Comparison of ENCODE assay signal across 2 cellular contexts in the genomic region with DNA sequence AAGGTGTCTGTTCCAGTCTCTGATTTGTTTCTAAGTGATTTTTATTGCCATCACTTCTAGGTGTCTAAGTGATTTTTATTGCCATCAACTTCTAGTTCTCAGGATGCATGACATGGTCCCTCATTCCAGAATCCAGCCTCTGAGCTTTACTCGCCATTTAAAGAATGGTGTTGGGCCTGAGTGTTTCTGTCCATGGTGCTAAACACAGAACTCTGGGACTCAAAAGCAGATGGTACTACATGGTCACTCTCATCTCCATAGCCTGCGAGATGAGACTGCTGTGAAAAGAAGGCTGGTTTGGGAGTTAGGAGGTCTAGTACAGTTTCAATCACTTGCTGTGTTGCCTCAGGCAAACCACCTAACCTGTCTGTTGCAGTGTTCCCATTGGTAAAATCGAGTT.
TF ChIP-seq lines count a peak whose summit lies in the region.

No MANE protein-coding gene starts in this region.

TF ChIP-seq in SK-N-SH, 30 proteins besides CTCF, POLR2A, EP300 and RAD21 (continued from another document):
- TF ChIP-seq USF1 (IDR thresholded peaks at IDR 0.05; ENCODE audit: borderline replicate concordance, low read depth), result no peak
- no peak for TF ChIP-seq MXI1 (IDR thresholded peaks at IDR 0.05; ENCODE audit: low read depth, low read length)
- no peak for TF ChIP-seq GABPA (IDR thresholded peaks at IDR 0.05; ENCODE audit: low read depth)
- no peak for TF ChIP-seq SMC3 (IDR thresholded peaks at IDR 0.05; ENCODE audit: low read depth, low read length)
- no peak for TF ChIP-seq RCOR1 (IDR thresholded peaks at IDR 0.05; ENCODE audit: low read length)
- TF ChIP-seq, protein P1, sequence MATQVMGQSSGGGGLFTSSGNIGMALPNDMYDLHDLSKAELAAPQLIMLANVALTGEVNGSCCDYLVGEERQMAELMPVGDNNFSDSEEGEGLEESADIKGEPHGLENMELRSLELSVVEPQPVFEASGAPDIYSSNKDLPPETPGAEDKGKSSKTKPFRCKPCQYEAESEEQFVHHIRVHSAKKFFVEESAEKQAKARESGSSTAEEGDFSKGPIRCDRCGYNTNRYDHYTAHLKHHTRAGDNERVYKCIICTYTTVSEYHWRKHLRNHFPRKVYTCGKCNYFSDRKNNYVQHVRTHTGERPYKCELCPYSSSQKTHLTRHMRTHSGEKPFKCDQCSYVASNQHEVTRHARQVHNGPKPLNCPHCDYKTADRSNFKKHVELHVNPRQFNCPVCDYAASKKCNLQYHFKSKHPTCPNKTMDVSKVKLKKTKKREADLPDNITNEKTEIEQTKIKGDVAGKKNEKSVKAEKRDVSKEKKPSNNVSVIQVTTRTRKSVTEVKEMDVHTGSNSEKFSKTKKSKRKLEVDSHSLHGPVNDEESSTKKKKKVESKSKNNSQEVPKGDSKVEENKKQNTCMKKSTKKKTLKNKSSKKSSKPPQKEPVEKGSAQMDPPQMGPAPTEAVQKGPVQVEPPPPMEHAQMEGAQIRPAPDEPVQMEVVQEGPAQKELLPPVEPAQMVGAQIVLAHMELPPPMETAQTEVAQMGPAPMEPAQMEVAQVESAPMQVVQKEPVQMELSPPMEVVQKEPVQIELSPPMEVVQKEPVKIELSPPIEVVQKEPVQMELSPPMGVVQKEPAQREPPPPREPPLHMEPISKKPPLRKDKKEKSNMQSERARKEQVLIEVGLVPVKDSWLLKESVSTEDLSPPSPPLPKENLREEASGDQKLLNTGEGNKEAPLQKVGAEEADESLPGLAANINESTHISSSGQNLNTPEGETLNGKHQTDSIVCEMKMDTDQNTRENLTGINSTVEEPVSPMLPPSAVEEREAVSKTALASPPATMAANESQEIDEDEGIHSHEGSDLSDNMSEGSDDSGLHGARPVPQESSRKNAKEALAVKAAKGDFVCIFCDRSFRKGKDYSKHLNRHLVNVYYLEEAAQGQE (IDR thresholded peaks at IDR 0.05; ENCODE audit: low read depth, low read length), result peak; percentile 51; the same call in 1 of the 2 replicates
- TF ChIP-seq YY1 (IDR thresholded peaks at IDR 0.05; ENCODE audit: low read depth), result no peak
- TF ChIP-seq FOXJ3 (CRISPR knock-in tag; IDR thresholded peaks at IDR 0.05), result no peak

TF ChIP-seq in SK-N-SH treated with all-trans-retinoic acid at 6 μM for 48 hours, 23 proteins besides CTCF, POLR2A, EP300 and RAD21 (continued from another document):
- TF ChIP-seq, protein P2, sequence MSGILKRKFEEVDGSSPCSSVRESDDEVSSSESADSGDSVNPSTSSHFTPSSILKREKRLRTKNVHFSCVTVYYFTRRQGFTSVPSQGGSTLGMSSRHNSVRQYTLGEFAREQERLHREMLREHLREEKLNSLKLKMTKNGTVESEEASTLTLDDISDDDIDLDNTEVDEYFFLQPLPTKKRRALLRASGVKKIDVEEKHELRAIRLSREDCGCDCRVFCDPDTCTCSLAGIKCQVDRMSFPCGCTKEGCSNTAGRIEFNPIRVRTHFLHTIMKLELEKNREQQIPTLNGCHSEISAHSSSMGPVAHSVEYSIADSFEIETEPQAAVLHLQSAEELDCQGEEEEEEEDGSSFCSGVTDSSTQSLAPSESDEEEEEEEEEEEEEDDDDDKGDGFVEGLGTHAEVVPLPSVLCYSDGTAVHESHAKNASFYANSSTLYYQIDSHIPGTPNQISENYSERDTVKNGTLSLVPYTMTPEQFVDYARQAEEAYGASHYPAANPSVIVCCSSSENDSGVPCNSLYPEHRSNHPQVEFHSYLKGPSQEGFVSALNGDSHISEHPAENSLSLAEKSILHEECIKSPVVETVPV (CRISPR knock-in tag; IDR thresholded peaks at IDR 0.05), result no peak
- TF ChIP-seq ZFP30 (CRISPR knock-in tag; IDR thresholded peaks at IDR 0.05) (no peak), SNAI2 (CRISPR knock-in tag; IDR thresholded peaks at IDR 0.05) (no peak), OSR1 (CRISPR knock-in tag; IDR thresholded peaks at IDR 0.05) (no peak), ZFP3 (CRISPR knock-in tag; IDR thresholded peaks at IDR 0.05) (no peak)
TF ChIP-seq in SK-N-SH treated with all-trans-retinoic acid at 6 μM for 48 hours: peak in this region for 0.
